ENCODE assay signal across 9 cellular contexts in the genomic region with DNA sequence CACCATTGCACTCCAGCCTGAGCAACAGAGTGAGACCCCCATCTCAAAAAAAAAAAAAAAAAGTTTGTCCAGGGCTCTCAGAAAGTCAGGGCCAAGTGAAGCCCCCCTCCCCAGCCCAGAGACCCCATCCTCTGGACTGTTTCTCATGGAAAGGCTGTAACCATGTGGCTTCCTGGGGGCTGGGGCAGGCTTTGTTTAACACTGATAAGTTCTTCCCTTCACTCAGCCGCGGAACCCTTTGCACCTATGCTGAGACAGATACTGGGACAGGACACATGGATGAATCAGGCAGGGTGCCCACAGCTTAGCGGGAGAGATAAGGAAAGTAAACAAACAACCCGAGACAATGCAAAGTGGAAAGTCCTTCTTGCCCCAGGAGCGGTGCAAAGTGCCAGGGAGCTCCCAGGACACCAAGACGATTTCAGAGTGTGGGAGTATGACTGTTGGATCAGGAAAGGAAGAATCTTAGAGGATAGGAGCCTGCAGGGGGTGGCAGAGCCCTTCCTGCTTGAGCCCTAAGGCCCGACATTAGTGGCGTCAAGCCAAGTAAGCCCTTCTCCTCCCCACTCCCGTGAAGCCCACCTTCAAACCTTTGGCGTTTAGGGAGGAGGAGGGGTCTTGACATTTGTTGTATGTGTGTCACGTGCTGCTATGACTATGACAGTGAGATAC. TPM values are rescaled to one million over a fixed set of nuclear protein-coding genes. Genes with fewer than 3 reads are reported as not detected.
DNase-seq lines count a peak whose midpoint lies in the region; ATAC-seq and TF ChIP-seq lines count a peak whose summit lies in the region.
"Had no signal": no experiment of that assay in that cellular context is flagged by ENCODE, and none has a peak within 500 bp of the region (broad histone marks: within the 10 kb centered on the region; RNA-seq: fewer than 3 reads in every experiment).

No MANE protein-coding gene starts in this region.

- ATAC-seq in HG03521 (IDR thresholded peaks at IDR 0.05; ENCODE audit: unreplicated experiment) = no peak
- ATAC-seq in GM18867 (IDR thresholded peaks at IDR 0.05; ENCODE audit: unreplicated experiment) = no peak

- H3K27me3 ChIP-seq in Caco-2 (replicated peaks; ENCODE audit: control insufficient read depth, insufficient read depth, low read length) = no peaks in the 10 kb centered on the region

- H3K36me3 Mint-ChIP-seq in Caco-2 (ENCODE audit: insufficient read depth, unreplicated experiment) (no peaks in the 10 kb centered on the region), mesothelial cell of epicardium (no peaks in the 10 kb centered on the region)

- no peaks in the 10 kb centered on the region; the same call in 1 of the 2 replicates for H3K36me3 ChIP-seq in Caco-2 (ENCODE audit: control insufficient read depth, insufficient read depth, low read length)

- peak overlapping the region; percentile 52 for H3K4me3 Mint-ChIP-seq in Caco-2 (ENCODE audit: unreplicated experiment)
- no peak overlapping the region for H3K4me3 Mint-ChIP-seq in mesothelial cell of epicardium
- H3K4me3 Mint-ChIP-seq: activated CD4-positive, alpha-beta T cell treated with anti-CD3 and anti-CD28 coated beads, Interleukin-2, amount 10 ng/mL, durations not matched to agents 7 days and 5 days had no signal

- intact Hi-C loops in Caco-2 (cut with micrococcal nuclease; ENCODE audit: unreplicated experiment) = loop anchor here (1.0 to 2.0 kb wide), 2 partner anchors 16 to 55 kb away; partner anchors contain the start of gene VPS37D

- TF ChIP-seq CTCF in Caco-2 (IDR thresholded peaks at IDR 0.05; ENCODE audit: insufficient read depth in 1 of 2, low read depth in 1 of 2, low read length in 1 of 2, severe bottlenecking in 1 of 2, unreplicated experiment in 1 of 2) (peak in 1 of 2 experiments; percentile 43), LNCaP clone FGC (IDR thresholded peaks at IDR 0.05; ENCODE audit: control insufficient read depth, extremely low read depth, insufficient read depth) (peak; percentile 23; the same call in 1 of the 2 replicates), astrocyte of the spinal cord (IDR thresholded peaks at IDR 0.05; ENCODE audit: low read depth, low read length) (peak; percentile 27), mesothelial cell of epicardium (IDR thresholded peaks at IDR 0.05; ENCODE audit: unreplicated experiment) (no peak)

- H3K9me3 Mint-ChIP-seq in Caco-2 (ENCODE audit: unreplicated experiment) (no peaks in the 10 kb centered on the region), mesothelial cell of epicardium (no peaks in the 10 kb centered on the region)
- H3K9me3 Mint-ChIP-seq: activated CD4-positive, alpha-beta T cell treated with anti-CD3 and anti-CD28 coated beads, Interleukin-2, amount 10 ng/mL, durations not matched to agents 7 days and 5 days had no signal

- CTCF ChIA-PET in Caco-2 (lab: Charles Lee) = interaction anchor here (0.5 to 1.5 kb wide), 8 partner anchors 10 to 233 kb away, joined by 3 to 6 read pairs (median 4); partner anchors contain the start of genes MLXIPL and STX1A

- DNase-seq in Caco-2 (peak; percentile 83 to 90), LNCaP clone FGC (ENCODE audit: low read depth) (peak; percentile 98), astrocyte of the spinal cord (ENCODE audit: low read depth, low spot score) (peak; percentile 37), mesothelial cell of epicardium (ENCODE audit: low spot score in 2 of 2, unreplicated experiment in 2 of 2) (no peak), NCI-H128 (lab: John Stamatoyannopoulos, UW; ENCODE audit: unreplicated experiment) (no peak), NCI-H1694 (lab: John Stamatoyannopoulos, UW) (no peak)
- DNase-seq: activated CD4-positive, alpha-beta T cell treated with anti-CD3 and anti-CD28 coated beads, Interleukin-2, amount 10 ng/mL, durations not matched to agents 7 days and 5 days had no signal

- H3K27me3 Mint-ChIP-seq in Caco-2 (ENCODE audit: insufficient read depth, unreplicated experiment) (no peaks in the 10 kb centered on the region), mesothelial cell of epicardium (ENCODE audit: low read depth) (peaks cover 13% of the 10 kb centered on the region)

- POLR2A ChIA-PET in Caco-2 (lab: Charles Lee) = interaction anchor here (0.5 to 1.1 kb wide), 3 partner anchors 12 to 125 kb away, joined by 3 to 7 read pairs (median 3); partner anchors contain the start of genes ABHD11, MLXIPL and TBL2

- H3K4me1 Mint-ChIP-seq in Caco-2 (ENCODE audit: low read depth, unreplicated experiment) = peaks cover 15% of the 10 kb centered on the region
- H3K4me1 Mint-ChIP-seq in mesothelial cell of epicardium = peaks cover 9% of the 10 kb centered on the region
- H3K4me1 Mint-ChIP-seq: activated CD4-positive, alpha-beta T cell treated with anti-CD3 and anti-CD28 coated beads, Interleukin-2, amount 10 ng/mL, durations not matched to agents 7 days and 5 days had no signal

- peaks cover 26% of the 10 kb centered on the region for H3K4me1 ChIP-seq in Caco-2

- no peaks in the 10 kb centered on the region for H3K9me3 ChIP-seq in Caco-2

- H3K4me3 ChIP-seq in Caco-2 (ENCODE audit: low read depth, low read length) (no peak overlapping the region), LNCaP clone FGC (ENCODE audit: low read depth, low read length) (no peak overlapping the region), astrocyte of the spinal cord (ENCODE audit: low read depth, low read length) (no peak overlapping the region)

- no TSS peak for BruUV-seq in Caco-2 (replicated peaks; lab: Mats Ljungman, UMichigan)

- H3K27ac Mint-ChIP-seq in Caco-2 (ENCODE audit: unreplicated experiment) = peak overlapping the region; percentile 48
- H3K27ac Mint-ChIP-seq in mesothelial cell of epicardium = peak overlapping the region; percentile 14
- H3K27ac Mint-ChIP-seq: activated CD4-positive, alpha-beta T cell treated with anti-CD3 and anti-CD28 coated beads, Interleukin-2, amount 10 ng/mL, durations not matched to agents 7 days and 5 days had no signal

- in situ Hi-C loops in astrocyte of the spinal cord (cut with HindIII; ENCODE audit: low sequenced_read_pairs) = no loop called here

RNA-seq across cellular contexts. Expression of gene MLXIPL, which starts 11.6 kb away (rescaled TPM):
- 15.6 and 19.8 TPM in 2 replicates for total RNA-seq in Caco-2 (2022)
- 1.5 to 2.6 TPM (median 2.0 TPM) in 3 replicates for total RNA-seq in mesothelial cell of epicardium
- total RNA-seq: activated CD4-positive, alpha-beta T cell treated with anti-CD3 and anti-CD28 coated beads, Interleukin-2, amount 10 ng/mL, durations not matched to agents 7 days and 5 days had no signal

RNA-seq across cellular contexts. Expression of gene TBL2, which starts 34.4 kb away (rescaled TPM):
- 74.8 and 76.8 TPM in 2 replicates for total RNA-seq in Caco-2 (2022)
- 51.5 to 52.2 TPM (median 51.6 TPM) in 3 replicates for total RNA-seq in mesothelial cell of epicardium

RNA-seq across cellular contexts. Expression of gene VPS37D, which starts 54.9 kb away (rescaled TPM):
- 1.9 and 2.7 TPM in 2 replicates for total RNA-seq in Caco-2 (2022)
- 15.4 to 16.7 TPM (median 16.1 TPM) in 3 replicates for total RNA-seq in mesothelial cell of epicardium

RNA-seq across cellular contexts. Expression of gene BCL7B, which starts 55.2 kb away (rescaled TPM):
- total RNA-seq in Caco-2 (2022) (74.5 and 74.6 TPM in 2 replicates), mesothelial cell of epicardium (38.2 to 42.5 TPM (median 40.4 TPM) in 3 replicates)

Comparison
In these comparisons a context has a peak if more than half of its experiments do, and no peak if none do; other contexts are left out.
1. DNase-seq: peak in Caco-2 (2 of 2), LNCaP clone FGC (single experiment) and astrocyte of the spinal cord (single experiment); none in mesothelial cell of epicardium (0 of 2), NCI-H128 (single experiment) and NCI-H1694 (single experiment).